ENCODE assay signal across 15 cellular contexts in the genomic region with DNA sequence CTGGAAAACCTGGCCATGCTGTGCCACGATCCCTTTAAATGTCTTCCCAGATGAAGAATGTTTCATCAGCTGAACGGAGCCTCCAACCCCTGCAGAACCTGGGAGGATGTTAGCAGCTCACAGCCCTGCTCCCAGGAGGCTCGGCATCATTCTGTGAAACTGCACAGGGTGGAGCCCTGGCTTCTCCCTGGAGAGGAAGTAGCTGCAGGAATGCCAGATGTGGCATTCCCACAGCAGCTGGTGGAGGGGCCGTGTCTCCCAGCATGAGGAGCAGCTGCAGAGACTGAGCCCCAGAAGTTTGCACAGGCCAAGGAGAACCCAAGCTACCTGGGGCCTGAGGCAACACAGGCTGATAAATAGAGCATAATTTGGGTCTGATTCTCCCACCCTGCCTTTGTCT.
DNase-seq lines count a peak whose midpoint lies in the region; ATAC-seq, FAIRE-seq and TF ChIP-seq lines count a peak whose summit lies in the region.
"Had no signal": no experiment of that assay in that cellular context is flagged by ENCODE, and none has a peak within 500 bp of the region (broad histone marks: within the 10 kb centered on the region; RNA-seq: fewer than 3 reads in every experiment).

No MANE protein-coding gene starts in this region.

- H3K4me1 ChIP-seq in smooth muscle cell (ENCODE audit: low read depth): no peaks in the 10 kb centered on the region

- H3K4me3 ChIP-seq in foreskin fibroblast (ENCODE audit: low read depth in 1 of 2, low read length in 2 of 2): no peak overlapping the region
- H3K4me3 ChIP-seq in smooth muscle cell: no peak overlapping the region

- H4K20me1 ChIP-seq in smooth muscle cell (ENCODE audit: low read depth): no peaks in the 10 kb centered on the region

- H3K9me3 ChIP-seq in smooth muscle cell (replicated peaks; ENCODE audit: low read depth): no peaks in the 10 kb centered on the region

- FAIRE-seq in GM19239 (lab: Jason Lieb, UNC): no peak

- H3K4me2 ChIP-seq in smooth muscle cell: peak overlapping the region; percentile 57

- 45% methylated on average over 4 of the region's 4 CpGs for WGBS in smooth muscle cell (ENCODE audit: low lambda C conversion rate)

- no peaks in the 10 kb centered on the region for H3K79me2 ChIP-seq in smooth muscle cell (ENCODE audit: low read depth)

- no peaks in the 10 kb centered on the region for H3K36me3 ChIP-seq in smooth muscle cell (ENCODE audit: low read depth)

- H3F3A ChIP-seq in smooth muscle cell (ENCODE audit: low read depth): no peaks in the 10 kb centered on the region

- H3K27me3 ChIP-seq in smooth muscle cell (ENCODE audit: low read depth): no peaks in the 10 kb centered on the region

- no peak overlapping the region for H3K27ac ChIP-seq in smooth muscle cell (ENCODE audit: low read depth)

- H2AFZ ChIP-seq in smooth muscle cell (ENCODE audit: low read depth): peak overlapping the region; percentile 5

- DNase-seq in H4 (ENCODE audit: low spot score): peak; percentile 15
- DNase-seq in foreskin fibroblast: peak; percentile 32 to 80
- DNase-seq in smooth muscle cell (lab: John Stamatoyannopoulos, UW; ENCODE audit: unreplicated experiment): no peak
- no peak for DNase-seq in GM19239 (ENCODE audit: insufficient read length, low spot score)
- no peak for DNase-seq in NCI-H2196 (lab: John Stamatoyannopoulos, UW; ENCODE audit: unreplicated experiment)
- DNase-seq in activated CD4-positive, alpha-beta T cell treated with anti-CD3 and anti-CD28 coated beads for 1 hour: no peak
- DNase-seq: activated gamma-delta T cell treated with Interleukin-2 at 50 U/mL for 16 hours; CD8-positive, alpha-beta memory T cell; effector CD8-positive, alpha-beta T cell; KG1; natural killer cell; NCI-H187; NCI-H526 treated with DMSO at 0.1 percent for 48 hours; stimulated activated naive CD4-positive, alpha-beta T cell had no signal

- ATAC-seq in SK-N-SH treated with all-trans-retinoic acid at 6 μM for 48 hours: peak; percentile 21; the same call in 1 of the 3 replicates
- ATAC-seq: natural killer cell had no signal

- no peak overlapping the region for H3K9ac ChIP-seq in smooth muscle cell (ENCODE audit: low read depth)

- TF ChIP-seq CTCF in foreskin fibroblast (IDR thresholded peaks at IDR 0.05; ENCODE audit: low read depth, low read length) (no peak), smooth muscle cell (IDR thresholded peaks at IDR 0.05; ENCODE audit: borderline replicate concordance, insufficient read depth, poor library complexity, severe bottlenecking) (no peak)

TF ChIP-seq in SK-N-SH treated with all-trans-retinoic acid at 6 μM for 48 hours, 23 proteins besides CTCF, POLR2A, EP300 and RAD21:
- TF ChIP-seq TOX (CRISPR knock-in tag; IDR thresholded peaks at IDR 0.05; ENCODE audit: borderline replicate concordance) (no peak), RARB (CRISPR knock-in tag; IDR thresholded peaks at IDR 0.05) (no peak), TCF4 (CRISPR knock-in tag; IDR thresholded peaks at IDR 0.05; ENCODE audit: borderline replicate concordance) (no peak), ZFP3 (CRISPR knock-in tag; IDR thresholded peaks at IDR 0.05) (no peak), SNAI2 (CRISPR knock-in tag; IDR thresholded peaks at IDR 0.05) (no peak)

Comparison
In these comparisons a context has a peak if more than half of its experiments do, and no peak if none do; other contexts are left out.
1. DNase-seq: peak in H4 (single experiment) and foreskin fibroblast (2 of 2); none in smooth muscle cell (single experiment), GM19239 (single experiment), NCI-H2196 (single experiment) and activated CD4-positive, alpha-beta T cell treated with anti-CD3 and anti-CD28 coated beads for 1 hour (single experiment).